25 cellular contexts compared by ENCODE assay signal in genomic region chr5:6593148-6594016, GRCh38.
"Had no signal": no experiment of that assay in that cellular context is flagged by ENCODE, and none has a peak within 500 bp of the region (broad histone marks: within the 10 kb centered on the region; RNA-seq: fewer than 3 reads in every experiment).

No MANE protein-coding gene starts in this region.

- H3K27ac Mint-ChIP-seq: activated CD4-positive, alpha-beta T cell treated with anti-CD3 and anti-CD28 coated beads, Interleukin-2, amount 10 ng/mL, durations not matched to agents 24 days and 14 days; activated CD8-positive, alpha-beta T cell treated with anti-CD3 and anti-CD28 coated beads for 36 hours; activated naive CD4-positive, alpha-beta T cell treated with anti-CD3 and anti-CD28 coated beads for 36 hours; activated naive CD4-positive, alpha-beta T cell treated with anti-CD3 and anti-CD28 coated beads, Interleukin-2, amount 50 U/mL, for 72 hours; activated T-helper 1 cell treated with anti-CD3 and anti-CD28 coated beads, Interleukin-12 subunit alpha, Interleukin-12 subunit beta, Interleukin-2, Interleukin-4 antibody, amounts not matched to agents 30 ng/mL and 10 ng/mL and 1 ng/mL, durations not matched to agents 14 hours and 24 hours and 36 hours; T-helper 2 cell treated with Interferon-gamma antibody and Interleukin-4, amounts not matched to agents 5 μg/mL and 100 μg/mL, for 36 hours had no signal

- H3K4me3 Mint-ChIP-seq: activated CD4-positive, alpha-beta T cell treated with anti-CD3 and anti-CD28 coated beads, Interleukin-2, amount 10 ng/mL, durations not matched to agents 24 days and 14 days; activated CD8-positive, alpha-beta T cell treated with anti-CD3 and anti-CD28 coated beads for 36 hours; activated naive CD4-positive, alpha-beta T cell treated with anti-CD3 and anti-CD28 coated beads for 36 hours; activated T-cell treated with anti-CD3 and anti-CD28 coated beads, Interleukin-2, amount 50 U/mL, for 4 hours; activated T-helper 1 cell treated with anti-CD3 and anti-CD28 coated beads, Interleukin-12 subunit alpha, Interleukin-12 subunit beta, Interleukin-2, Interleukin-4 antibody, amounts not matched to agents 30 ng/mL and 10 ng/mL and 1 ng/mL, durations not matched to agents 14 hours and 24 hours and 36 hours; central memory CD8-positive, alpha-beta T cell; T-helper 2 cell treated with Interferon-gamma antibody and Interleukin-4, amounts not matched to agents 5 μg/mL and 100 μg/mL, for 36 hours had no signal

- H3K9me3 Mint-ChIP-seq: activated CD4-positive, alpha-beta T cell treated with anti-CD3 and anti-CD28 coated beads, Interleukin-2, amount 10 ng/mL, durations not matched to agents 24 days and 14 days; activated CD8-positive, alpha-beta T cell treated with anti-CD3 and anti-CD28 coated beads for 36 hours; activated naive CD4-positive, alpha-beta T cell treated with anti-CD3 and anti-CD28 coated beads for 36 hours; activated naive CD4-positive, alpha-beta T cell treated with anti-CD3 and anti-CD28 coated beads, Interleukin-2, amount 50 U/mL, for 72 hours; activated T-cell treated with anti-CD3 and anti-CD28 coated beads, Interleukin-2, amount 50 U/mL, for 4 hours; activated T-helper 1 cell treated with anti-CD3 and anti-CD28 coated beads, Interleukin-12 subunit alpha, Interleukin-12 subunit beta, Interleukin-2, Interleukin-4 antibody, amounts not matched to agents 30 ng/mL and 10 ng/mL and 1 ng/mL, durations not matched to agents 14 hours and 24 hours and 36 hours; central memory CD8-positive, alpha-beta T cell; T-helper 2 cell treated with Interferon-gamma antibody and Interleukin-4, amounts not matched to agents 5 μg/mL and 100 μg/mL, for 36 hours had no signal

- ATAC-seq: activated CD8-positive, alpha-beta T cell treated with anti-CD3 and anti-CD28 coated beads for 36 hours; activated naive CD4-positive, alpha-beta T cell treated with anti-CD3 and anti-CD28 coated beads, Interleukin-2, amount 50 U/mL, for 72 hours; activated T-cell treated with anti-CD3 and anti-CD28 coated beads, Interleukin-2, amount 50 U/mL, for 4 hours; Panc1 had no signal

- FAIRE-seq: TTC549 had no signal

- DNase-seq: activated CD4-positive, alpha-beta T cell treated with anti-CD3 and anti-CD28 coated beads, Interleukin-2, amount 10 ng/mL, durations not matched to agents 24 days and 14 days; activated CD4-positive, alpha-beta T cell treated with anti-CD3 and anti-CD28 coated beads, Interleukin-2, amount 50 U/mL, for 4 hours; activated CD8-positive, alpha-beta T cell treated with anti-CD3 and anti-CD28 coated beads for 36 hours; activated gamma-delta T cell treated with Interleukin-2 at 50 U/mL for 16 hours; activated naive CD4-positive, alpha-beta T cell treated with anti-CD3 and anti-CD28 coated beads for 36 hours; activated T-cell treated with anti-CD3 and anti-CD28 coated beads for 4 hours; activated T-cell treated with anti-CD3 and anti-CD28 coated beads, Interleukin-2, amount 50 U/mL, for 4 hours; brain microvascular endothelial cell; NCI-H1105; NCI-H1417 treated with DMSO at 0.1 percent for 48 hours; NCI-H187 treated with DMSO at 0.1 percent for 48 hours; NCI-H2081; NCI-H345; NCI-H524 treated with DMSO at 0.1 percent for 48 hours; SHP77; SJCRH30 had no signal

- H3K36me3 ChIP-seq: cardiac muscle cell, SJCRH30 had no signal

- H3K4me1 ChIP-seq: adrenal gland, SJCRH30 had no signal

- H3K9me3 ChIP-seq: adrenal gland, SJCRH30 had no signal

- H3K4me3 ChIP-seq: adrenal gland, cardiac muscle cell, SJCRH30, SK-N-MC had no signal

- H3K27ac ChIP-seq: adrenal gland, brain microvascular endothelial cell, cardiac muscle cell, SJCRH30, SK-N-MC had no signal

- H3K27me3 Mint-ChIP-seq: activated CD8-positive, alpha-beta T cell treated with anti-CD3 and anti-CD28 coated beads for 36 hours; central memory CD8-positive, alpha-beta T cell had no signal

- H3K27me3 ChIP-seq: adrenal gland, brain microvascular endothelial cell, cardiac muscle cell, SJCRH30 had no signal

- H3K4me1 Mint-ChIP-seq: activated CD4-positive, alpha-beta T cell treated with anti-CD3 and anti-CD28 coated beads, Interleukin-2, amount 10 ng/mL, durations not matched to agents 24 days and 14 days; central memory CD8-positive, alpha-beta T cell had no signal
